Comparison of ENCODE assay signal across 31 cellular contexts in genomic region chr4:11189756-11190155, GRCh38.
"Had no signal": no experiment of that assay in that cellular context is flagged by ENCODE, and none has a peak within 500 bp of the region (broad histone marks: within the 10 kb centered on the region; RNA-seq: fewer than 3 reads in every experiment).

No MANE protein-coding gene starts in this region.

- H3K36me3 ChIP-seq: ascending aorta, brain microvascular endothelial cell, gastroesophageal sphincter, ovary, suprapubic skin, tibial artery, WERI-Rb-1 had no signal

- H3K27ac Mint-ChIP-seq: activated CD4-positive, alpha-beta memory T cell treated with anti-CD3 and anti-CD28 coated beads, Interleukin-2, amount 10 ng/mL, durations not matched to agents 7 days and 5 days; activated CD4-positive, alpha-beta T cell treated with anti-CD3 and anti-CD28 coated beads, Interleukin-2, amount 10 ng/mL, durations not matched to agents 24 days and 14 days; activated naive CD4-positive, alpha-beta T cell treated with anti-CD3 and anti-CD28 coated beads, Interleukin-2, amount 50 U/mL, for 24 hours; activated T-helper 2 cell treated with anti-CD3 and anti-CD28 coated beads, Interferon-gamma antibody, Interleukin-2, Interleukin-4, amounts not matched to agents 10 μg/mL and 5 μg/mL and 100 μg/mL, durations not matched to agents 14 hours and 24 hours and 36 hours; natural killer cell treated with Interleukin-12 subunit alpha and Interleukin-12 subunit beta and Interleukin-15 and Interleukin-18, amount 100 ng/mL, for 72 hours; progenitor cell of endocrine pancreas; stimulated activated naive B cell treated with anti-CD40 and anti-IgM and Interleukin-4, amounts not matched to agents 10 μg/mL and 1 μg/mL and 100 μg/mL, for 72 hours; T-helper 17 cell had no signal

- ATAC-seq: activated CD4-positive, CD25-positive, alpha-beta regulatory T cell treated with anti-CD3 and anti-CD28 coated beads, Interleukin-2, amount 50 U/mL, for 24 hours; gastroesophageal sphincter; left colon; natural killer cell treated with Interleukin-12 subunit alpha and Interleukin-12 subunit beta and Interleukin-15 and Interleukin-18, amount 100 ng/mL, for 72 hours; sciatic nerve; stimulated activated naive B cell treated with anti-CD40 and anti-IgM and Interleukin-4, amounts not matched to agents 10 μg/mL and 1 μg/mL and 100 μg/mL, for 72 hours; T-helper 17 cell had no signal

- H3K9me3 Mint-ChIP-seq: activated CD4-positive, alpha-beta memory T cell treated with anti-CD3 and anti-CD28 coated beads, Interleukin-2, amount 10 ng/mL, durations not matched to agents 7 days and 5 days; activated CD4-positive, alpha-beta T cell treated with anti-CD3 and anti-CD28 coated beads, Interleukin-2, amount 10 ng/mL, durations not matched to agents 24 days and 14 days; activated naive CD4-positive, alpha-beta T cell treated with anti-CD3 and anti-CD28 coated beads, Interleukin-2, amount 50 U/mL, for 24 hours; activated T-helper 2 cell treated with anti-CD3 and anti-CD28 coated beads, Interferon-gamma antibody, Interleukin-2, Interleukin-4, amounts not matched to agents 10 μg/mL and 5 μg/mL and 100 μg/mL, durations not matched to agents 14 hours and 24 hours and 36 hours; natural killer cell treated with Interleukin-12 subunit alpha and Interleukin-12 subunit beta and Interleukin-15 and Interleukin-18, amount 100 ng/mL, for 72 hours; stimulated activated naive B cell treated with anti-CD40 and anti-IgM and Interleukin-4, amounts not matched to agents 10 μg/mL and 1 μg/mL and 100 μg/mL, for 72 hours had no signal

- H3K4me3 ChIP-seq: ascending aorta, coronary artery, dorsolateral prefrontal cortex, gastroesophageal sphincter, hepatocyte, ovary, skin epidermis, suprapubic skin, tibial artery had no signal

- H3K79me2 ChIP-seq: hepatocyte had no signal

- H3K27me3 Mint-ChIP-seq: activated CD4-positive, alpha-beta memory T cell treated with anti-CD3 and anti-CD28 coated beads, Interleukin-2, amount 10 ng/mL, durations not matched to agents 7 days and 5 days; stimulated activated naive B cell treated with anti-CD40 and anti-IgM and Interleukin-4, amounts not matched to agents 10 μg/mL and 1 μg/mL and 100 μg/mL, for 72 hours had no signal

- H3K4me3 Mint-ChIP-seq: activated CD4-positive, alpha-beta memory T cell treated with anti-CD3 and anti-CD28 coated beads, Interleukin-2, amount 10 ng/mL, durations not matched to agents 7 days and 5 days; activated CD4-positive, alpha-beta T cell treated with anti-CD3 and anti-CD28 coated beads, Interleukin-2, amount 10 ng/mL, durations not matched to agents 24 days and 14 days; activated naive CD4-positive, alpha-beta T cell treated with anti-CD3 and anti-CD28 coated beads, Interleukin-2, amount 50 U/mL, for 24 hours; natural killer cell treated with Interleukin-12 subunit alpha and Interleukin-12 subunit beta and Interleukin-15 and Interleukin-18, amount 100 ng/mL, for 72 hours; T-helper 17 cell had no signal

- H3K27me3 ChIP-seq: ascending aorta, brain microvascular endothelial cell, hepatocyte, ovary, suprapubic skin, tibial artery had no signal

- DNase-seq: activated CD4-positive, alpha-beta memory T cell treated with anti-CD3 and anti-CD28 coated beads, Interleukin-2, amount 10 ng/mL, durations not matched to agents 7 days and 5 days; activated CD4-positive, alpha-beta T cell treated with anti-CD3 and anti-CD28 coated beads, Interleukin-2, amount 10 ng/mL, durations not matched to agents 24 days and 14 days; activated T-cell treated with anti-CD3 and anti-CD28 coated beads, Interleukin-2, amount 50 U/mL, for 48 hours; brain microvascular endothelial cell; dorsolateral prefrontal cortex; effector memory CD4-positive, alpha-beta T cell; erythroblast; kidney; left colon; mammary epithelial cell; ovary; stimulated activated CD4-positive, alpha-beta T cell treated with anti-CD3 and anti-CD28 coated beads, Interleukin-1b, Interleukin-23, amount 100 ng/mL, for 48 hours; stimulated activated CD4-positive, alpha-beta T cell treated with anti-CD3 and anti-CD28 coated beads, Interleukin-4, amount 100 ng/mL, for 4 hours; stimulated activated CD8-positive, alpha-beta memory T cell treated with anti-CD3 and anti-CD28 coated beads, Interleukin-4, amount 100 ng/mL, for 48 hours; stimulated activated naive B cell treated with anti-CD40 and anti-IgM and Interleukin-4, amounts not matched to agents 10 μg/mL and 1 μg/mL and 100 μg/mL, for 72 hours; T-helper 17 cell; T1000; tibial artery; WERI-Rb-1 had no signal

- H3K4me1 ChIP-seq: ascending aorta, gastroesophageal sphincter, suprapubic skin, tibial artery had no signal

- H3K4me2 ChIP-seq: hepatocyte had no signal

- H3K4me1 Mint-ChIP-seq: activated CD4-positive, alpha-beta memory T cell treated with anti-CD3 and anti-CD28 coated beads, Interleukin-2, amount 10 ng/mL, durations not matched to agents 7 days and 5 days; activated naive CD4-positive, alpha-beta T cell treated with anti-CD3 and anti-CD28 coated beads, Interleukin-2, amount 50 U/mL, for 24 hours; T-helper 17 cell had no signal

- H3K27ac ChIP-seq: ascending aorta, brain microvascular endothelial cell, coronary artery, dorsolateral prefrontal cortex, gastroesophageal sphincter, hepatocyte, ovary, skin epidermis, suprapubic skin, tibial artery, WERI-Rb-1 had no signal

- H3K9me3 ChIP-seq: ascending aorta, gastroesophageal sphincter, ovary, suprapubic skin, tibial artery had no signal

- H2AFZ ChIP-seq: hepatocyte had no signal
